1 cellular context compared by ENCODE assay signal in genomic region chr5:9540791-9541190, GRCh38.
TF ChIP-seq lines count a peak whose summit lies in the region.

No MANE protein-coding gene starts in this region.

TF ChIP-seq in WTC11, 78 proteins besides CTCF, POLR2A, EP300 and RAD21 (continued from another document):
- TF ChIP-seq, protein P1, sequence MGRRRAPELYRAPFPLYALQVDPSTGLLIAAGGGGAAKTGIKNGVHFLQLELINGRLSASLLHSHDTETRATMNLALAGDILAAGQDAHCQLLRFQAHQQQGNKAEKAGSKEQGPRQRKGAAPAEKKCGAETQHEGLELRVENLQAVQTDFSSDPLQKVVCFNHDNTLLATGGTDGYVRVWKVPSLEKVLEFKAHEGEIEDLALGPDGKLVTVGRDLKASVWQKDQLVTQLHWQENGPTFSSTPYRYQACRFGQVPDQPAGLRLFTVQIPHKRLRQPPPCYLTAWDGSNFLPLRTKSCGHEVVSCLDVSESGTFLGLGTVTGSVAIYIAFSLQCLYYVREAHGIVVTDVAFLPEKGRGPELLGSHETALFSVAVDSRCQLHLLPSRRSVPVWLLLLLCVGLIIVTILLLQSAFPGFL (CRISPR knock-in tag; IDR thresholded peaks at IDR 0.05; ENCODE audit: borderline replicate concordance): no peak
- TF ChIP-seq, protein P2, sequence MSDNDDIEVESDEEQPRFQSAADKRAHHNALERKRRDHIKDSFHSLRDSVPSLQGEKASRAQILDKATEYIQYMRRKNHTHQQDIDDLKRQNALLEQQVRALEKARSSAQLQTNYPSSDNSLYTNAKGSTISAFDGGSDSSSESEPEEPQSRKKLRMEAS (CRISPR knock-in tag; IDR thresholded peaks at IDR 0.05): no peak
- TF ChIP-seq SMAD3 (CRISPR knock-in tag; IDR thresholded peaks at IDR 0.05; ENCODE audit: borderline replicate concordance): no peak
